1 cellular context compared by ENCODE assay signal in the genomic region with DNA sequence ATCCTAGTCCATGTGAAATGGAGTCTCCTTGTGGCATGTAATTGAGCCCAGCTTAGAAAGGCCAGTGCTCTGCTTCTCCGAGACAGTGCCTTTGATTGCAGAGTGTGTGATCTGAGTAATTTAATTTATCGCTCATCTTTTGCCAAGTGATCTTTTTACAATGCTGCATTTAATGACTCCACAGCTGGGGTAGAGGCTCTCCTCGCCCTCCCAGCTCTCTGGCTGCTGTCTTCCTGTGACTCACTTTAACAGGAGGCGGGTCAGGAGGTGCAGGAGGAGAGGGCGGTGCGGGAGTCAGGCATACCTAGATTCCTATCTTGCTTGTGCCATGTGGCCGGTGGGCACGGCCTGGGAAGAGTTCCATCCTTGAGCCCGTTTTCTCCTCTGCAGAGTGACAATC.
A peak's percentile ranks its signal among the peaks of the same experiment; 100 is the strongest.
TF ChIP-seq lines count a peak whose summit lies in the region.

No MANE protein-coding gene starts in this region.

TF ChIP-seq in SK-N-SH, 30 proteins besides CTCF, POLR2A, EP300 and RAD21 (continued from another document):
- TF ChIP-seq, protein P1, sequence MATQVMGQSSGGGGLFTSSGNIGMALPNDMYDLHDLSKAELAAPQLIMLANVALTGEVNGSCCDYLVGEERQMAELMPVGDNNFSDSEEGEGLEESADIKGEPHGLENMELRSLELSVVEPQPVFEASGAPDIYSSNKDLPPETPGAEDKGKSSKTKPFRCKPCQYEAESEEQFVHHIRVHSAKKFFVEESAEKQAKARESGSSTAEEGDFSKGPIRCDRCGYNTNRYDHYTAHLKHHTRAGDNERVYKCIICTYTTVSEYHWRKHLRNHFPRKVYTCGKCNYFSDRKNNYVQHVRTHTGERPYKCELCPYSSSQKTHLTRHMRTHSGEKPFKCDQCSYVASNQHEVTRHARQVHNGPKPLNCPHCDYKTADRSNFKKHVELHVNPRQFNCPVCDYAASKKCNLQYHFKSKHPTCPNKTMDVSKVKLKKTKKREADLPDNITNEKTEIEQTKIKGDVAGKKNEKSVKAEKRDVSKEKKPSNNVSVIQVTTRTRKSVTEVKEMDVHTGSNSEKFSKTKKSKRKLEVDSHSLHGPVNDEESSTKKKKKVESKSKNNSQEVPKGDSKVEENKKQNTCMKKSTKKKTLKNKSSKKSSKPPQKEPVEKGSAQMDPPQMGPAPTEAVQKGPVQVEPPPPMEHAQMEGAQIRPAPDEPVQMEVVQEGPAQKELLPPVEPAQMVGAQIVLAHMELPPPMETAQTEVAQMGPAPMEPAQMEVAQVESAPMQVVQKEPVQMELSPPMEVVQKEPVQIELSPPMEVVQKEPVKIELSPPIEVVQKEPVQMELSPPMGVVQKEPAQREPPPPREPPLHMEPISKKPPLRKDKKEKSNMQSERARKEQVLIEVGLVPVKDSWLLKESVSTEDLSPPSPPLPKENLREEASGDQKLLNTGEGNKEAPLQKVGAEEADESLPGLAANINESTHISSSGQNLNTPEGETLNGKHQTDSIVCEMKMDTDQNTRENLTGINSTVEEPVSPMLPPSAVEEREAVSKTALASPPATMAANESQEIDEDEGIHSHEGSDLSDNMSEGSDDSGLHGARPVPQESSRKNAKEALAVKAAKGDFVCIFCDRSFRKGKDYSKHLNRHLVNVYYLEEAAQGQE (IDR thresholded peaks at IDR 0.05; ENCODE audit: low read depth, low read length) = peak; percentile 34; the same call in 1 of the 2 replicates
- TF ChIP-seq IRF3 (IDR thresholded peaks at IDR 0.05; ENCODE audit: low read depth, low read length) = no peak
- TF ChIP-seq FOXJ3 (CRISPR knock-in tag; IDR thresholded peaks at IDR 0.05) = no peak
- TF ChIP-seq GABPA (IDR thresholded peaks at IDR 0.05; ENCODE audit: low read depth) = no peak
- no peak for TF ChIP-seq ELF1 (IDR thresholded peaks at IDR 0.05)
- TF ChIP-seq GATA2 (CRISPR knock-in tag; IDR thresholded peaks at IDR 0.05) = no peak
- peak; percentile 65; the same call in 1 of the 2 replicates for TF ChIP-seq USF1 (IDR thresholded peaks at IDR 0.05; ENCODE audit: borderline replicate concordance, low read depth)
- TF ChIP-seq TCF12 (IDR thresholded peaks at IDR 0.05) = peak; percentile 94
- peak; percentile 89 for TF ChIP-seq TEAD4 (IDR thresholded peaks at IDR 0.05; ENCODE audit: borderline replicate concordance, insufficient read depth)
- no peak for TF ChIP-seq RFX5 (IDR thresholded peaks at IDR 0.05; ENCODE audit: low read length)
- no peak for TF ChIP-seq CHD2 (IDR thresholded peaks at IDR 0.05; ENCODE audit: low read length, partially characterized antibody)
- TF ChIP-seq SIN3A (IDR thresholded peaks at IDR 0.05; ENCODE audit: borderline replicate concordance, low read depth, low read length) = no peak
- peak; percentile 79; the same call in 1 of the 2 replicates for TF ChIP-seq RXRA (IDR thresholded peaks at IDR 0.05; ENCODE audit: borderline replicate concordance, low read depth)
- peak; percentile 97 for TF ChIP-seq MAX (IDR thresholded peaks at IDR 0.05; ENCODE audit: low read depth)
- TF ChIP-seq JUND (IDR thresholded peaks at IDR 0.05) = peak; percentile 95
- TF ChIP-seq, protein P2, sequence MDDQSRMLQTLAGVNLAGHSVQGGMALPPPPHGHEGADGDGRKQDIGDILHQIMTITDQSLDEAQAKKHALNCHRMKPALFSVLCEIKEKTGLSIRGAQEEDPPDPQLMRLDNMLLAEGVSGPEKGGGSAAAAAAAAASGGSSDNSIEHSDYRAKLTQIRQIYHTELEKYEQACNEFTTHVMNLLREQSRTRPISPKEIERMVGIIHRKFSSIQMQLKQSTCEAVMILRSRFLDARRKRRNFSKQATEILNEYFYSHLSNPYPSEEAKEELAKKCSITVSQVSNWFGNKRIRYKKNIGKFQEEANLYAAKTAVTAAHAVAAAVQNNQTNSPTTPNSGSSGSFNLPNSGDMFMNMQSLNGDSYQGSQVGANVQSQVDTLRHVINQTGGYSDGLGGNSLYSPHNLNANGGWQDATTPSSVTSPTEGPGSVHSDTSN (IDR thresholded peaks at IDR 0.05) = peak; percentile 87
TF ChIP-seq in SK-N-SH: peak in this region for 14.
